Comparison of ENCODE assay signal across 9 cellular contexts in the genomic region with DNA sequence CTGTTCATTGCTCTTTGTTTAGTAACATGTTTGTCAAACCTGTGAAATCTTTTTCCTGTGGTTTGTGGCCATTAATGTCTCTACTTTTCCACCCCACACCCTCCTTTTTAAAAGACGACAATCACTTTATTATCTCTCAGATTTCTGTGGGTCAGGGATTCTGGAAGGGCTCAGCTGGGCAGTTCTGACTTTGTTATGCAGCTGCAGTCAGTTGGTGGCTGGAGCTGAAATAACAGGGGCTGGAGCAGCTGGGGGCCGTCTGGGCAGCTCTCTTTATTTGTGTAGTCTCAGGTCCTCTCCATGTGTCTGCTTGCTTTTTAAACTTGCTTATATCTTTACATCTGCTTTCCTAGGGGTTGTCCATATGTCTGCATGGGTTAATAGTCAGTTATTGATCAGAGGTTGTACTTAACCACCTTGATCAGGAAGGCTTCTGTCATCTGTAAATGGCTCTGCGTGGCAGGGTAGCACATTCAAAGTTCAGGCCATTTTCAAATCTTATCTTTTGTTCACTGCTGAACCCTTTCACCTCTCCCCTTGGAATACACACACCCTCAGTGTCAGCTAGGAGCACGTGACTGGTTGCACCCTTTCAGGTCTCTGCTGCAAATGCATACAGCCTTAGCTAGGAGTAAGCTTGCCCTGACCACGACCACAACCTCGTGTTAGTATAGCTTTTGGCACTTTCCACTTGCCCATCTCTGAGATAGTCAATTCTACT. TPM values are rescaled to one million over a fixed set of nuclear protein-coding genes. Genes with fewer than 3 reads are reported as not detected.
DNase-seq lines count a peak whose midpoint lies in the region; ATAC-seq and TF ChIP-seq lines count a peak whose summit lies in the region.
"Had no signal": no experiment of that assay in that cellular context is flagged by ENCODE, and none has a peak within 500 bp of the region (broad histone marks: within the 10 kb centered on the region; RNA-seq: fewer than 3 reads in every experiment).

No MANE protein-coding gene starts in this region.

- peaks cover 3% of the 10 kb centered on the region for H3K9me3 ChIP-seq in T-helper 17 cell (ENCODE audit: control insufficient read depth, low read length, poor library complexity, severe bottlenecking)
- no peaks in the 10 kb centered on the region for H3K9me3 ChIP-seq in A673 (ENCODE audit: low read depth, low read length, poor library complexity, severe bottlenecking)
- no peaks in the 10 kb centered on the region for H3K9me3 ChIP-seq in left lung

- H3K9me3 Mint-ChIP-seq in effector memory CD8-positive, alpha-beta T cell: no peaks in the 10 kb centered on the region

- H3K27me3 ChIP-seq in A673 (replicated peaks; ENCODE audit: insufficient read depth, low read depth, low read length, poor library complexity) (no peaks in the 10 kb centered on the region), left lung (no peaks in the 10 kb centered on the region)

- CTCF ChIA-PET in A673 (lab: Charles Lee): no interaction called here

- H3K36me3 ChIP-seq in A673 (ENCODE audit: insufficient read depth, low read length, poor library complexity, severe bottlenecking) (no peaks in the 10 kb centered on the region), left lung (no peaks in the 10 kb centered on the region)

- peak overlapping the region; percentile 84 for H3K4me3 Mint-ChIP-seq in T-helper 17 cell
- peak overlapping the region; percentile 73 to 74 for H3K4me3 Mint-ChIP-seq in effector memory CD8-positive, alpha-beta T cell

- H3K27me3 Mint-ChIP-seq in T-helper 17 cell: no peaks in the 10 kb centered on the region
- no peaks in the 10 kb centered on the region for H3K27me3 Mint-ChIP-seq in effector memory CD8-positive, alpha-beta T cell

- peak overlapping the region; percentile 98 for H3K27ac Mint-ChIP-seq in T-helper 17 cell
- peak overlapping the region; percentile 95 to 97 for H3K27ac Mint-ChIP-seq in effector memory CD8-positive, alpha-beta T cell

- no peak for TF ChIP-seq CTCF in A673 (conservative IDR thresholded peaks at IDR 0.05; ENCODE audit: low read depth, low read length)
- TF ChIP-seq CTCF in left lung (IDR thresholded peaks at IDR 0.05): no peak

- peak; percentile 72 for ATAC-seq in GM21381 (IDR thresholded peaks at IDR 0.05; ENCODE audit: unreplicated experiment)
- ATAC-seq in T-helper 17 cell: peak; percentile 27
- ATAC-seq in effector memory CD8-positive, alpha-beta T cell (replicated peaks): peak; percentile 70
- ATAC-seq in left lung: no peak
- ATAC-seq: right cardiac atrium had no signal

- H3K4me3 ChIP-seq in A673 (ENCODE audit: low read depth, low read length, poor library complexity, severe bottlenecking) (no peak overlapping the region), left lung (no peak overlapping the region)

- BruUV-seq in A673 (replicated peaks; lab: Mats Ljungman, UMichigan): no TSS peak

- intact Hi-C loops in A673 (cut with micrococcal nuclease; ENCODE audit: unreplicated experiment): no loop called here
- intact Hi-C loops in left lung (cut with DNase I): no loop called here

- H3K27ac ChIP-seq in A673 (ENCODE audit: low read depth, low read length, poor library complexity, severe bottlenecking) (no peak overlapping the region), left lung (peak overlapping the region in 1 of 2 donors; percentile 48)

- POLR2A ChIA-PET in A673 (lab: Charles Lee; ENCODE audit: low non-redundant PET): no interaction called here

- H3K4me1 ChIP-seq in A673 (ENCODE audit: insufficient read depth, low read length, poor library complexity, severe bottlenecking): no peaks in the 10 kb centered on the region
- H3K4me1 ChIP-seq in left lung: peaks cover 0 to 30% of the 10 kb centered on the region in 2 donors

- no peak for DNase-seq in T-helper 17 cell
- DNase-seq in effector memory CD8-positive, alpha-beta T cell: peak; percentile 31 to 53 (median 38)
- DNase-seq in retina: peak; percentile 34
- no peak for DNase-seq in NAMALWA (ENCODE audit: low spot score)
- DNase-seq in amniotic stem cell (lab: John Stamatoyannopoulos, UW): no peak
- DNase-seq in A673 (ENCODE audit: low spot score): no peak
- DNase-seq in left lung: no peak
- DNase-seq: right cardiac atrium had no signal

- peaks cover 38% of the 10 kb centered on the region for H3K4me1 Mint-ChIP-seq in T-helper 17 cell
- peaks cover 23 to 65% of the 10 kb centered on the region in 2 donors for H3K4me1 Mint-ChIP-seq in effector memory CD8-positive, alpha-beta T cell (ENCODE audit: low read depth in 2 of 2)

- H3K36me3 Mint-ChIP-seq in T-helper 17 cell (ENCODE audit: low read depth): peaks cover 7% of the 10 kb centered on the region
- peaks cover 18% of the 10 kb centered on the region for H3K36me3 Mint-ChIP-seq in effector memory CD8-positive, alpha-beta T cell (ENCODE audit: insufficient read depth)

RNA-seq across cellular contexts. Expression of a gene that starts 27.9 kb away (rescaled TPM):
- total RNA-seq in T-helper 17 cell (10 to 100 TPM; 35.0 to 48.4 TPM), A673 (2021) (14.7 and 17.7 TPM in 2 replicates), left lung (10 to 100 TPM in 1 of 2 donors, 1 to 10 TPM in 1; 9.0 to 13.5 TPM)

RNA-seq across cellular contexts. Expression of a gene that starts 34.7 kb away (rescaled TPM):
- total RNA-seq in T-helper 17 cell (under 1 TPM in 1 of 2 donors, not detected in 1; 0.12 TPM), A673 (2021) (10.5 TPM in 2 replicates), left lung (10 to 100 TPM; 24.7 to 30.1 TPM)

Comparison
In these comparisons a context has a peak if more than half of its experiments do, and no peak if none do; other contexts are left out.
1. DNase-seq: peak in effector memory CD8-positive, alpha-beta T cell (3 of 3) and retina (single experiment); none in T-helper 17 cell (0 of 3), NAMALWA (single experiment), amniotic stem cell (single experiment), A673 (single experiment) and left lung (0 of 2).
2. RNA of a gene that starts 34.7 kb away (total RNA-seq): 24.7 to 30.1 TPM in left lung and 10.5 TPM in A673; 0.12 TPM in T-helper 17 cell; every median in the first group is over 10 times any median in the second.